In genomic region chr3:50494136-50494535, GRCh38 we compare ENCODE assay signal across 18 cellular contexts. TPM values are rescaled to one million over a fixed set of nuclear protein-coding genes. Genes with fewer than 3 reads are reported as not detected.
"Had no signal": no experiment of that assay in that cellular context is flagged by ENCODE, and none has a peak within 500 bp of the region (broad histone marks: within the 10 kb centered on the region; RNA-seq: fewer than 3 reads in every experiment).

No MANE protein-coding gene starts in this region.

- H3K4me3 Mint-ChIP-seq: naive thymus-derived CD4-positive, alpha-beta T cell; nephron progenitor cell had no signal

- H3K9me3 ChIP-seq: heart right ventricle, pancreas, tibial artery, upper lobe of left lung, uterus had no signal

- H3K27ac ChIP-seq: heart right ventricle, pancreas, tibial artery, upper lobe of left lung, uterus had no signal

- DNase-seq: effector memory CD4-positive, alpha-beta T cell; heart right ventricle; islet precursor cell; mammary epithelial cell; naive thymus-derived CD4-positive, alpha-beta T cell; nephron progenitor cell; pancreas; right cardiac atrium; small intestine; stimulated activated CD4-positive, alpha-beta T cell treated with anti-CD3 and anti-CD28 coated beads, Interleukin-12 subunit alpha, Interleukin-12 subunit beta, amount 100 ng/mL, for 4 hours; stimulated activated naive CD8-positive, alpha-beta T cell treated with anti-CD3 and anti-CD28 coated beads, Interleukin-15, Interleukin-2, amounts not matched to agents 100 U/mL and 50 U/mL, for 24 hours; tibial artery; uterus had no signal

- H3K36me3 Mint-ChIP-seq: naive thymus-derived CD4-positive, alpha-beta T cell had no signal

- H3K36me3 ChIP-seq: heart right ventricle, pancreas, tibial artery, upper lobe of left lung, uterus had no signal

- ATAC-seq: esophagus mucosa; heart right ventricle; left lobe of liver; naive thymus-derived CD4-positive, alpha-beta T cell; pancreas; right cardiac atrium; stimulated activated naive CD8-positive, alpha-beta T cell treated with anti-CD3 and anti-CD28 coated beads, Interleukin-15, Interleukin-2, amounts not matched to agents 100 U/mL and 50 U/mL, for 24 hours had no signal

- H3K27ac Mint-ChIP-seq: naive thymus-derived CD4-positive, alpha-beta T cell; nephron progenitor cell; progenitor cell of endocrine pancreas had no signal

- H3K4me1 ChIP-seq: pancreas, tibial artery, uterus had no signal

- H3K9me3 Mint-ChIP-seq: naive thymus-derived CD4-positive, alpha-beta T cell; nephron progenitor cell had no signal

- H3K27me3 ChIP-seq: pancreas, upper lobe of left lung, uterus had no signal

- H3K4me3 ChIP-seq: heart right ventricle, pancreas, tibial artery, upper lobe of left lung, uterus had no signal

RNA-seq across cellular contexts. Expression of gene CACNA2D2, which starts 9.3 kb away (rescaled TPM):
- total RNA-seq: fibroblast of lung had no signal
